1 cellular context compared by ENCODE assay signal in genomic region chr2:62814132-62814531, GRCh38.
TF ChIP-seq lines count a peak whose summit lies in the region.

No MANE protein-coding gene starts in this region.

TF ChIP-seq in GM23338, 12 proteins besides CTCF, POLR2A, EP300 and RAD21 (continued from another document):
- no peak for TF ChIP-seq REST (IDR thresholded peaks at IDR 0.05; ENCODE audit: unreplicated experiment)
- TF ChIP-seq EZH2 (IDR thresholded peaks at IDR 0.05; ENCODE audit: low read depth, unreplicated experiment) = no peak
- TF ChIP-seq ZNF114 (CRISPR knock-in tag; IDR thresholded peaks at IDR 0.05) = no peak
- no peak for TF ChIP-seq ZNF331 (CRISPR knock-in tag; IDR thresholded peaks at IDR 0.05; ENCODE audit: low read depth)
- TF ChIP-seq ZNF462 (CRISPR knock-in tag; IDR thresholded peaks at IDR 0.05) = no peak
